Comparison of ENCODE assay signal across 27 cellular contexts in the genomic region with DNA sequence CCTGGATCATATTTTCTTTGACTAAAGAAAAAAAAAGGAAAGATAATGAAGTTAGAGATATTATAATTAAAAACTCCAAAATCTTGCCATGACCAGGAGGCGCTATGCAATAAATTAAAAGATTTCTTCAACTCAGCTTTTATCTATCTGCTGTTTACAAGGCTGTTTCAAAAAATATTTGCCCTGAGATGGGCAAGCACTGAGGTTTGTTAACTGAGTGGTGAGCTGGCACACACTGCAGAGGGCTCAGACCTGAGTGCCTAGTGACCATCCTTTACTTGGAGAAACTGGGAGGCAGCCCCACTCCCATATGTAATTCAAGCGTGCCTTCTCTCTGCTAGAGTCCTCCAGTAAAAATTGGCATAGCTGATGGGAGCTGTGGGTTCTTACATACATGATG.
"Had no signal": no experiment of that assay in that cellular context is flagged by ENCODE, and none has a peak within 500 bp of the region (broad histone marks: within the 10 kb centered on the region; RNA-seq: fewer than 3 reads in every experiment).

No MANE protein-coding gene starts in this region.

- H3K27me3 ChIP-seq: brain microvascular endothelial cell, dorsolateral prefrontal cortex had no signal

- H3K36me3 Mint-ChIP-seq: activated naive CD4-positive, alpha-beta T cell treated with anti-CD3 and anti-CD28 coated beads, Interleukin-2, amount 10 ng/mL, durations not matched to agents 7 days and 5 days; activated naive CD4-positive, alpha-beta T cell treated with anti-CD3 and anti-CD28 coated beads, Interleukin-2, amount 50 U/mL, for 72 hours; activated naive CD8-positive, alpha-beta T cell treated with anti-CD3 and anti-CD28 coated beads, Interleukin-2, amount 10 ng/mL, durations not matched to agents 7 days and 5 days had no signal

- H3K27ac Mint-ChIP-seq: activated CD4-positive, alpha-beta memory T cell treated with anti-CD3 and anti-CD28 coated beads, Interleukin-2, amount 10 ng/mL, durations not matched to agents 7 days and 5 days; activated CD4-positive, alpha-beta T cell treated with anti-CD3 and anti-CD28 coated beads for 36 hours; activated CD4-positive, alpha-beta T cell treated with anti-CD3 and anti-CD28 coated beads, Interleukin-2, amount 10 ng/mL, durations not matched to agents 24 days and 14 days; activated naive CD4-positive, alpha-beta T cell treated with anti-CD3 and anti-CD28 coated beads, Interleukin-2, amount 10 ng/mL, durations not matched to agents 7 days and 5 days; activated naive CD4-positive, alpha-beta T cell treated with anti-CD3 and anti-CD28 coated beads, Interleukin-2, amount 50 U/mL, for 72 hours; activated naive CD8-positive, alpha-beta T cell treated with anti-CD3 and anti-CD28 coated beads, Interleukin-2, amount 10 ng/mL, durations not matched to agents 7 days and 5 days; activated T-cell treated with anti-CD3 and anti-CD28 coated beads, Interleukin-2, amount 50 U/mL, for 24 hours; activated T-cell treated with anti-CD3 and anti-CD28 coated beads, Interleukin-2, amount 50 U/mL, for 72 hours; dendritic cell treated with granulocyte-macrophage colony-stimulating factor and Interleukin-4, amounts not matched to agents 40 ng/mL and 50 ng/mL, for 4 days; endodermal cell had no signal

- H3K36me3 ChIP-seq: brain microvascular endothelial cell had no signal

- H3K27ac ChIP-seq: brain microvascular endothelial cell, coronary artery, dorsolateral prefrontal cortex had no signal

- H3K27me3 Mint-ChIP-seq: activated naive CD4-positive, alpha-beta T cell treated with anti-CD3 and anti-CD28 coated beads, Interleukin-2, amount 10 ng/mL, durations not matched to agents 7 days and 5 days; dendritic cell treated with granulocyte-macrophage colony-stimulating factor and Interleukin-4, amounts not matched to agents 40 ng/mL and 50 ng/mL, for 4 days had no signal

- H3K9me3 Mint-ChIP-seq: activated CD4-positive, alpha-beta memory T cell treated with anti-CD3 and anti-CD28 coated beads, Interleukin-2, amount 10 ng/mL, durations not matched to agents 7 days and 5 days; activated CD4-positive, alpha-beta T cell treated with anti-CD3 and anti-CD28 coated beads, Interleukin-2, amount 10 ng/mL, durations not matched to agents 24 days and 14 days; activated naive CD4-positive, alpha-beta T cell treated with anti-CD3 and anti-CD28 coated beads, Interleukin-2, amount 10 ng/mL, durations not matched to agents 7 days and 5 days; activated naive CD4-positive, alpha-beta T cell treated with anti-CD3 and anti-CD28 coated beads, Interleukin-2, amount 50 U/mL, for 72 hours; activated naive CD8-positive, alpha-beta T cell treated with anti-CD3 and anti-CD28 coated beads, Interleukin-2, amount 10 ng/mL, durations not matched to agents 7 days and 5 days; activated T-cell treated with anti-CD3 and anti-CD28 coated beads, Interleukin-2, amount 50 U/mL, for 24 hours; activated T-cell treated with anti-CD3 and anti-CD28 coated beads, Interleukin-2, amount 50 U/mL, for 72 hours; central memory CD8-positive, alpha-beta T cell; dendritic cell treated with granulocyte-macrophage colony-stimulating factor and Interleukin-4, amounts not matched to agents 40 ng/mL and 50 ng/mL, for 4 days; endodermal cell had no signal

- DNase-seq: activated CD4-positive, alpha-beta memory T cell treated with anti-CD3 and anti-CD28 coated beads, Interleukin-2, amount 10 ng/mL, durations not matched to agents 7 days and 5 days; activated CD4-positive, alpha-beta T cell treated with anti-CD3 and anti-CD28 coated beads for 36 hours; activated CD4-positive, alpha-beta T cell treated with anti-CD3 and anti-CD28 coated beads, Interleukin-2, amount 10 ng/mL, durations not matched to agents 24 days and 14 days; activated CD4-positive, CD25-positive, alpha-beta regulatory T cell; activated CD4-positive, CD25-positive, alpha-beta regulatory T cell treated with anti-CD3 and anti-CD28 coated beads, Interleukin-2, amount 50 U/mL, for 72 hours; activated CD8-positive, alpha-beta memory T cell treated with anti-CD3 and anti-CD28 coated beads, Interleukin-2, amount 50 U/mL, for 48 hours; activated gamma-delta T cell; activated naive CD4-positive, alpha-beta T cell; activated naive CD4-positive, alpha-beta T cell treated with anti-CD3 and anti-CD28 coated beads, Interleukin-2, amount 10 ng/mL, durations not matched to agents 7 days and 5 days; activated naive CD8-positive, alpha-beta T cell treated with anti-CD3 and anti-CD28 coated beads, Interleukin-2, amount 10 ng/mL, durations not matched to agents 7 days and 5 days; activated T-cell treated with anti-CD3 and anti-CD28 coated beads for 4 hours; activated T-cell treated with anti-CD3 and anti-CD28 coated beads, Interleukin-2, amount 50 U/mL, for 24 hours; activated T-cell treated with anti-CD3 and anti-CD28 coated beads, Interleukin-2, amount 50 U/mL, for 72 hours; amniotic stem cell; anterior cingulate cortex; brain microvascular endothelial cell; dorsolateral prefrontal cortex; effector memory CD4-positive, alpha-beta T cell; endodermal cell; foreskin fibroblast; head of caudate nucleus; T-helper 2 cell had no signal

- H3K4me1 Mint-ChIP-seq: activated CD4-positive, alpha-beta memory T cell treated with anti-CD3 and anti-CD28 coated beads, Interleukin-2, amount 10 ng/mL, durations not matched to agents 7 days and 5 days; activated CD4-positive, alpha-beta T cell treated with anti-CD3 and anti-CD28 coated beads for 36 hours; activated CD4-positive, alpha-beta T cell treated with anti-CD3 and anti-CD28 coated beads, Interleukin-2, amount 10 ng/mL, durations not matched to agents 24 days and 14 days; activated naive CD4-positive, alpha-beta T cell treated with anti-CD3 and anti-CD28 coated beads, Interleukin-2, amount 10 ng/mL, durations not matched to agents 7 days and 5 days; activated naive CD8-positive, alpha-beta T cell treated with anti-CD3 and anti-CD28 coated beads, Interleukin-2, amount 10 ng/mL, durations not matched to agents 7 days and 5 days; central memory CD8-positive, alpha-beta T cell had no signal

- H3K4me3 Mint-ChIP-seq: activated CD4-positive, alpha-beta memory T cell treated with anti-CD3 and anti-CD28 coated beads, Interleukin-2, amount 10 ng/mL, durations not matched to agents 7 days and 5 days; activated CD4-positive, alpha-beta T cell treated with anti-CD3 and anti-CD28 coated beads for 36 hours; activated CD4-positive, alpha-beta T cell treated with anti-CD3 and anti-CD28 coated beads, Interleukin-2, amount 10 ng/mL, durations not matched to agents 24 days and 14 days; activated naive CD4-positive, alpha-beta T cell treated with anti-CD3 and anti-CD28 coated beads, Interleukin-2, amount 10 ng/mL, durations not matched to agents 7 days and 5 days; activated naive CD8-positive, alpha-beta T cell treated with anti-CD3 and anti-CD28 coated beads, Interleukin-2, amount 10 ng/mL, durations not matched to agents 7 days and 5 days; activated T-cell treated with anti-CD3 and anti-CD28 coated beads, Interleukin-2, amount 50 U/mL, for 24 hours; activated T-cell treated with anti-CD3 and anti-CD28 coated beads, Interleukin-2, amount 50 U/mL, for 72 hours; central memory CD8-positive, alpha-beta T cell; dendritic cell treated with granulocyte-macrophage colony-stimulating factor and Interleukin-4, amounts not matched to agents 40 ng/mL and 50 ng/mL, for 4 days; endodermal cell had no signal

- ATAC-seq: activated CD4-positive, alpha-beta T cell treated with anti-CD3 and anti-CD28 coated beads for 36 hours; activated naive CD4-positive, alpha-beta T cell treated with anti-CD3 and anti-CD28 coated beads, Interleukin-2, amount 50 U/mL, for 72 hours; activated T-cell treated with anti-CD3 and anti-CD28 coated beads, Interleukin-2, amount 50 U/mL, for 72 hours; esophagus mucosa had no signal

- H3K4me3 ChIP-seq: coronary artery, dorsolateral prefrontal cortex had no signal
